In genomic region chr5:100496296-100496695, GRCh38 we compare ENCODE assay signal across 15 cellular contexts.
"Had no signal": no experiment of that assay in that cellular context is flagged by ENCODE, and none has a peak within 500 bp of the region (broad histone marks: within the 10 kb centered on the region; RNA-seq: fewer than 3 reads in every experiment).

No MANE protein-coding gene starts in this region.

- DNase-seq: activated CD4-positive, alpha-beta memory T cell treated with anti-CD3 and anti-CD28 coated beads, Interleukin-2, amount 10 ng/mL, durations not matched to agents 7 days and 5 days; activated CD4-positive, alpha-beta T cell treated with anti-CD3 and anti-CD28 coated beads for 4 hours; activated T-cell treated with anti-CD3 and anti-CD28 coated beads, Interleukin-2, amount 50 U/mL, for 24 hours; adrenal gland; effector CD8-positive, alpha-beta T cell; heart right ventricle; left cardiac atrium; lower lobe of right lung; stimulated activated CD4-positive, alpha-beta T cell treated with anti-CD3 and anti-CD28 coated beads, Interleukin-15, amount 100 ng/mL, for 24 hours; stimulated activated CD4-positive, alpha-beta T cell treated with anti-CD3 and anti-CD28 coated beads, Interleukin-4, amount 100 ng/mL, for 1 hour; stimulated activated naive B cell treated with anti-CD40 and anti-IgM and Interleukin-4, amounts not matched to agents 10 μg/mL and 1 μg/mL and 100 μg/mL, for 72 hours; tibial artery had no signal

- H3K4me3 ChIP-seq: adrenal gland, gastroesophageal sphincter, heart right ventricle, lower lobe of right lung, right atrium auricular region, skin epidermis, tibial artery had no signal

- H3K4me1 ChIP-seq: adrenal gland, gastroesophageal sphincter, heart right ventricle, lower lobe of right lung, right atrium auricular region, tibial artery had no signal

- H3K27ac ChIP-seq: adrenal gland, gastroesophageal sphincter, heart right ventricle, lower lobe of right lung, right atrium auricular region, skin epidermis, tibial artery had no signal

- ATAC-seq: gastroesophageal sphincter; heart right ventricle; left cardiac atrium; stimulated activated naive B cell treated with anti-CD40 and anti-IgM and Interleukin-4, amounts not matched to agents 10 μg/mL and 1 μg/mL and 100 μg/mL, for 72 hours had no signal

- H3K27me3 ChIP-seq: adrenal gland, gastroesophageal sphincter, heart right ventricle, right atrium auricular region, tibial artery had no signal

- H3K36me3 ChIP-seq: adrenal gland, gastroesophageal sphincter, heart right ventricle, lower lobe of right lung, right atrium auricular region, tibial artery had no signal

- H3K9me3 ChIP-seq: adrenal gland, gastroesophageal sphincter, heart right ventricle, lower lobe of right lung, right atrium auricular region, tibial artery had no signal
